ENCODE assay signal across 14 cellular contexts in the genomic region with DNA sequence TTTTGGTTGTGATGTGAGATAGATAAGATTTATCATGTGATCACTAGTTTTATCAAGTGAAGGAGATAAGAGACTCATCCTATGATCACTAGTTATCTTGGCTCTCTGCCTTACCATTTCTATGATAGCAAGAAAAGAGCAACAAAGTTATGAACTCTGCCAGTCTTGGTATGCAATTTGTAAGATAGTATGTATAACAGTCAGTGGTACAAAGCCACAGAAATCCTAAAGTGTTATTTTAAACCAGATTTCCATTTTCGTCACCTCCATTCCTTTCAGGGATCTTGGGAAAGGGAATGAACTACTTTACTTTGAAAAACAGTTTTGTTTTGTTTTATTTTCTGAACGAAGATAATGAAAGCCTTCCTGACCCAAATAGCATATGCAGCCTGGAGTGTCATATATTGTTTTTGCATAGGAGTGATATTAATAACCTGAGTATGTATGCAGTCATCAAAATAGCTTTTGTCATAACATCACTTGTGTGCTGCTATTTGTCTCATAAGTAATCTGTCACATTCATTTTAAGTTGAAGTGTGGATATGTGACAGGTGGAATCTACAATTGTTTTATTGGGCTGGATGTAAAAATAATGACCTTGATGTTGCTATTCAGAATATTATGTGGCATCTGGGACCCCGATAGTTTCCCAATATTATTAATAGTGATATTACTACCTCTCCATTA. TPM values are rescaled to one million over a fixed set of nuclear protein-coding genes. Genes with fewer than 3 reads are reported as not detected.
"Had no signal": no experiment of that assay in that cellular context is flagged by ENCODE, and none has a peak within 500 bp of the region (broad histone marks: within the 10 kb centered on the region; RNA-seq: fewer than 3 reads in every experiment).

No MANE protein-coding gene starts in this region.

- H3K27ac ChIP-seq: colonic mucosa, hepatocyte, prostate gland, suprapubic skin, WERI-Rb-1 had no signal

- H3K27me3 ChIP-seq: colonic mucosa, hepatocyte, suprapubic skin had no signal

- H3K4me3 ChIP-seq: colonic mucosa, hepatocyte, prostate gland, suprapubic skin had no signal

- H3K9me3 ChIP-seq: colonic mucosa, prostate gland, suprapubic skin had no signal

- H3K36me3 ChIP-seq: colonic mucosa, prostate gland, WERI-Rb-1 had no signal

- DNase-seq: activated CD4-positive, alpha-beta memory T cell treated with anti-CD3 and anti-CD28 coated beads for 36 hours; activated CD8-positive, alpha-beta memory T cell treated with anti-CD3 and anti-CD28 coated beads, Interleukin-2, amount 10 ng/mL, durations not matched to agents 7 days and 5 days; activated naive CD4-positive, alpha-beta T cell treated with anti-CD3 and anti-CD28 coated beads, Interleukin-2, amount 10 ng/mL, durations not matched to agents 7 days and 5 days; activated T-cell treated with anti-CD3 and anti-CD28 coated beads, Interleukin-2, amount 50 U/mL, for 1 hour; caudate nucleus; colonic mucosa; left ventricle myocardium superior; mesendoderm; nephron progenitor cell; right cardiac atrium; WERI-Rb-1 had no signal

- H3K4me2 ChIP-seq: hepatocyte had no signal

- H2AFZ ChIP-seq: hepatocyte had no signal

- H3K4me1 ChIP-seq: colonic mucosa, prostate gland, suprapubic skin had no signal

RNA-seq across cellular contexts. Expression of a gene that starts 35.0 kb away (rescaled TPM):
- total RNA-seq: activated CD4-positive, alpha-beta memory T cell treated with anti-CD3 and anti-CD28 coated beads for 36 hours; activated CD8-positive, alpha-beta memory T cell treated with anti-CD3 and anti-CD28 coated beads, Interleukin-2, amount 10 ng/mL, durations not matched to agents 7 days and 5 days had no signal
